ENCODE assay signal across 8 cellular contexts in the genomic region with DNA sequence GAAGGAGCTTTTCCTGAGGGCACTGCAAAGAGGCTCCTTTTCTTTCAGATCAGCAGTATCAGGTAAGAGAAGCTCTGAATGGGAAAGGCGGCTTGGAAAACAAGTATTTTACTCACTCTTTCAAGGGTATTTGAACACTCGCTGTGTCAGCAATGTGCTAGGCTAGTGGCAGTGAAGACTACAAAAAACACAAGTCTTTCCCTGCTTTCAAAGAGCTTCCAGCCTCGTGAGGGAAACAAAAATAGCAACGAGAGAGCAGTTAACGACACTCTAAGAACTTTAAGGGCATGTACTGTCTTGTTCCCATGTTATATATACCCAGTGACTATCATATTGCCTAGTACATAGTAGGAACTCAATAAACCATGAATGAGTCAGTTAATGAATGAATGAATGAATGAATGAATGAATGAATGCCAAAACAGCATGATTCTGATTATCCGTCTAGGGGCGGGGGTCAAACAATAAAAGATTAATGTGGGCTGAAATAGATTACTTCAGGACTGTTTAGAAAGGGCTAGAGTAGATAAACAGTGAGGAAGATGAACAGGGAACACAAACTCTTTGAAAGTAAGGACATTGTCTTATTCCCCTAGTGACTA. TPM values are rescaled to one million over a fixed set of nuclear protein-coding genes. Genes with fewer than 3 reads are reported as not detected.
A peak's percentile ranks its signal among the peaks of the same experiment; 100 is the strongest.
DNase-seq lines count a peak whose midpoint lies in the region; ATAC-seq, FAIRE-seq and TF ChIP-seq lines count a peak whose summit lies in the region.

No MANE protein-coding gene starts in this region.

- no peak for TF ChIP-seq POLR2A in HepG2 (IDR thresholded peaks at IDR 0.05; ENCODE audit: insufficient read depth in 1 of 2, low read depth in 2 of 2, low read length in 2 of 2)
- no peak for TF ChIP-seq POLR2A in vagina (IDR thresholded peaks at IDR 0.05)

- H3K79me2 ChIP-seq in HepG2 (ENCODE audit: insufficient read depth, low read length): no peaks in the 10 kb centered on the region

- H3K4me3 ChIP-seq in ascending aorta (peak overlapping the region; percentile 28 to 66), HepG2 (replicated peaks in 1 of 3; ENCODE audit: insufficient read depth in 1 of 3, low read depth in 2 of 3, low read length in 3 of 3) (no peak overlapping the region; a peak in 1 of 6 replicates), vagina (peak overlapping the region; percentile 44 to 47)

- TF ChIP-seq EP300 in HepG2 (IDR thresholded peaks at IDR 0.05; ENCODE audit: low read depth in 2 of 2, low read length in 2 of 2) (no peak), HepG2 (CRISPR knock-in tag; IDR thresholded peaks at IDR 0.05; ENCODE audit: borderline replicate concordance) (no peak)

- H3K4me1 ChIP-seq in ascending aorta: peaks cover 0 to 3% of the 10 kb centered on the region in 2 donors
- H3K4me1 ChIP-seq in HepG2 (ENCODE audit: insufficient read depth, low read length): no peaks in the 10 kb centered on the region
- peaks cover 12% of the 10 kb centered on the region for H3K4me1 ChIP-seq in vagina

- in situ Hi-C loops in HepG2 (cut with HindIII; ENCODE audit: extremely low pct_ligation_motif_present, low pct_unique_long_range_greater_than_20kb): no loop called here

- no peaks in the 10 kb centered on the region for H4K20me1 ChIP-seq in HepG2 (ENCODE audit: insufficient read depth, low read length)

- CTCF ChIA-PET in HepG2 (lab: Yijun Ruan, JAX; ENCODE audit: low intra/inter-chr PET ratio, low total read pairs): no interaction called here

- ATAC-seq in Right ventricle myocardium inferior: peak; percentile 34
- no peak; the same call in 2 of the 3 replicates for ATAC-seq in HepG2

- H3K27ac ChIP-seq in ascending aorta (no peak overlapping the region), HepG2 (ENCODE audit: extremely low read length, insufficient read depth, low read length) (no peak overlapping the region), vagina (no peak overlapping the region)

- TF ChIP-seq RAD21 in HepG2 (CRISPR knock-in tag; IDR thresholded peaks at IDR 0.05): no peak

- H3K36me3 ChIP-seq in ascending aorta (no peaks in the 10 kb centered on the region), HepG2 (replicated peaks in 1 of 2; ENCODE audit: control insufficient read depth in 1 of 2, insufficient read depth in 2 of 2, low read length in 2 of 2) (no peaks in the 10 kb centered on the region), vagina (no peaks in the 10 kb centered on the region)

- H3K9ac ChIP-seq in HepG2 (ENCODE audit: insufficient read depth, low read depth, low read length): no peak overlapping the region

- no peak for FAIRE-seq in HepG2 (lab: Jason Lieb, UNC)
- FAIRE-seq in HTR-8/SVneo (lab: Jason Lieb, UNC): no peak

- H2AFZ ChIP-seq in HepG2 (ENCODE audit: low read length): no peak overlapping the region

- BruUV-seq in HepG2 (replicated peaks; lab: Mats Ljungman, UMichigan): no TSS peak

- WGBS in HepG2 (ENCODE audit: low lambda C conversion rate): 29% methylated on average over 7 of the region's 7 CpGs

- no peak for DNase-seq in Right ventricle myocardium inferior (ENCODE audit: missing footprints)
- no peak for DNase-seq in cardiac septum (ENCODE audit: low spot score)
- DNase-seq in ascending aorta (ENCODE audit: low spot score in 2 of 2): no peak
- no peak for DNase-seq in HepG2 (ENCODE audit: low spot score)
- no peak for DNase-seq in vagina (ENCODE audit: extremely low spot score in 2 of 2)
- DNase-seq in HK-2 (ENCODE audit: unreplicated experiment): no peak
- no peak for DNase-seq in HTR-8/SVneo (ENCODE audit: insufficient read length, low spot score)
- DNase-seq in SKM-1 treated with dmso at 0.1 percent for 144 hours (lab: John Stamatoyannopoulos, UW; ENCODE audit: unreplicated experiment): no peak

- H3K27me3 ChIP-seq in ascending aorta (no peaks in the 10 kb centered on the region), HepG2 (ENCODE audit: control insufficient read depth in 1 of 2, insufficient read depth in 2 of 2, low read length in 2 of 2) (peaks cover 0 to 4% of the 10 kb centered on the region in 2 experiments; a peak in 1 of 5 replicates), vagina (no peaks in the 10 kb centered on the region)

- H3K9me3 ChIP-seq in ascending aorta: no peaks in the 10 kb centered on the region
- no peaks in the 10 kb centered on the region for H3K9me3 ChIP-seq in HepG2 (ENCODE audit: low read length)
- no peaks in the 10 kb centered on the region for H3K9me3 ChIP-seq in vagina

- POLR2A ChIA-PET in HepG2 (lab: Yijun Ruan, JAX): no interaction called here

- H3K4me2 ChIP-seq in HepG2 (ENCODE audit: low read depth, low read length): peak overlapping the region; percentile 24; the same call in 1 of the 2 replicates

- intact Hi-C loops in Right ventricle myocardium inferior (cut with DNase I) (no loop called here), cardiac septum (cut with DNase I) (loop anchor here (5.0 kb wide), 1 partner anchor 115 kb away; no protein-coding TSS in a partner anchor), ascending aorta (cut with DNase I) (loop anchor here (2.0 kb wide), 1 partner anchor 138 kb away; the partner anchor contains the start of gene SYDE2), HepG2 (cut with micrococcal nuclease; ENCODE audit: unreplicated experiment) (no loop called here), vagina (cut with DNase I) (no loop called here)

- no peak for TF ChIP-seq CTCF in ascending aorta (IDR thresholded peaks at IDR 0.05)
- TF ChIP-seq CTCF in HepG2 (CRISPR knock-in tag; IDR thresholded peaks at IDR 0.05): no peak
- no peak for TF ChIP-seq CTCF in vagina (IDR thresholded peaks at IDR 0.05)

TF ChIP-seq in HepG2, 621 proteins besides CTCF, POLR2A, EP300 and RAD21:
- TF ChIP-seq MAFK (conservative IDR thresholded peaks at IDR 0.05 in 1 of 2, IDR thresholded peaks at IDR 0.05 in 1 of 2; ENCODE audit: low read length in 2 of 2) (0 out of 4 replicates have a peak, but pooled peaks of 1 of the 2 experiments have one; percentile 8), MTERF4 (CRISPR knock-in tag; IDR thresholded peaks at IDR 0.05) (no peak)
- TF ChIP-seq, protein P1, sequence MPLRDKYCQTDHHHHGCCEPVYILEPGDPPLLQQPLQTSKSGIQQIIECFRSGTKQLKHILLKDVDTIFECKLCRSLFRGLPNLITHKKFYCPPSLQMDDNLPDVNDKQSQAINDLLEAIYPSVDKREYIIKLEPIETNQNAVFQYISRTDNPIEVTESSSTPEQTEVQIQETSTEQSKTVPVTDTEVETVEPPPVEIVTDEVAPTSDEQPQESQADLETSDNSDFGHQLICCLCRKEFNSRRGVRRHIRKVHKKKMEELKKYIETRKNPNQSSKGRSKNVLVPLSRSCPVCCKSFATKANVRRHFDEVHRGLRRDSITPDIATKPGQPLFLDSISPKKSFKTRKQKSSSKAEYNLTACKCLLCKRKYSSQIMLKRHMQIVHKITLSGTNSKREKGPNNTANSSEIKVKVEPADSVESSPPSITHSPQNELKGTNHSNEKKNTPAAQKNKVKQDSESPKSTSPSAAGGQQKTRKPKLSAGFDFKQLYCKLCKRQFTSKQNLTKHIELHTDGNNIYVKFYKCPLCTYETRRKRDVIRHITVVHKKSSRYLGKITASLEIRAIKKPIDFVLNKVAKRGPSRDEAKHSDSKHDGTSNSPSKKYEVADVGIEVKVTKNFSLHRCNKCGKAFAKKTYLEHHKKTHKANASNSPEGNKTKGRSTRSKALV (CRISPR knock-in tag; IDR thresholded peaks at IDR 0.05): no peak

RNA-seq across cellular contexts. Expression of gene MCOLN3, which starts 14.2 kb away (rescaled TPM):
- total RNA-seq in Right ventricle myocardium inferior (1.2 TPM), cardiac septum (0.94 TPM), ascending aorta (0.32 TPM), HepG2 (2016; rRNA removed; fragmentation: Illumina TruSeq; extraction: Trizol) (0.04 TPM in 1 of 2 replicates, not detected in the other), vagina (5.6 TPM)
- total RNA-seq in HepG2 (2016; cell fraction: cytosol; rRNA removed; fragmentation: Illumina TruSeq; extraction: Trizol; ENCODE audit: low read depth): not detected in 2 replicates
- not detected in 2 replicates for total RNA-seq in HepG2 (2016; cell fraction: insoluble cytoplasmic fraction; rRNA removed; fragmentation: Illumina TruSeq; extraction: Trizol)
- total RNA-seq in HepG2 (2016; cell fraction: membrane; rRNA removed; fragmentation: Illumina TruSeq; extraction: Trizol): not detected in 2 replicates
- total RNA-seq in HepG2 (2016; cell fraction: nucleus; rRNA removed; fragmentation: Illumina TruSeq; extraction: Trizol): not detected in 2 replicates
- 0.03 and 0.04 TPM in 2 replicates for polyA plus RNA-seq in HepG2 (2011; rRNA removed)
- polyA plus RNA-seq in HepG2 (2011; cell fraction: cytosol; rRNA removed): not detected in 2 replicates
- not detected in 2 replicates for polyA plus RNA-seq in HepG2 (2011; cell fraction: nucleus; rRNA removed)
- polyA plus RNA-seq in HepG2 (2012): not detected in 2 replicates
- polyA plus RNA-seq in HepG2 (2016; cell fraction: cytosol; fragmentation: Illumina TruSeq; extraction: Trizol; ENCODE audit: low read depth): not detected in 2 replicates
- not detected in 2 replicates for polyA plus RNA-seq in HepG2 (2016; cell fraction: insoluble cytoplasmic fraction; fragmentation: Illumina TruSeq; extraction: Trizol; ENCODE audit: low read depth)
- polyA plus RNA-seq in HepG2 (2016; cell fraction: membrane; fragmentation: Illumina TruSeq; extraction: Trizol; ENCODE audit: low read depth): not detected in 2 replicates
- not detected in 2 replicates for polyA plus RNA-seq in HepG2 (2016; cell fraction: nucleus; fragmentation: Illumina TruSeq; extraction: Trizol; ENCODE audit: insufficient read depth, low read depth)
- not detected in 2 replicates for polyA minus RNA-seq in HepG2 (2011; rRNA and poly(A)+ RNA removed; ENCODE audit: low replicate concordance)
- not detected in 2 replicates for polyA minus RNA-seq in HepG2 (2011; cell fraction: cytosol; rRNA and poly(A)+ RNA removed)
- polyA minus RNA-seq in HepG2 (2011; cell fraction: nucleus; rRNA and poly(A)+ RNA removed): not detected in 2 replicates

Comparison
In these comparisons a context has a peak if more than half of its experiments do, and no peak if none do; other contexts are left out.
1. intact Hi-C loops: an anchor here in cardiac septum (5.0 kb wide) and ascending aorta (2.0 kb wide); none called in Right ventricle myocardium inferior, HepG2 and vagina.
2. H3K4me3 ChIP-seq: peak in ascending aorta (2 of 2) and vagina (2 of 2); none in HepG2 (0 of 3).